Comparison of ENCODE assay signal across 10 cellular contexts in genomic region chr9:105475302-105475701, GRCh38. TPM values are rescaled to one million over a fixed set of nuclear protein-coding genes. Genes with fewer than 3 reads are reported as not detected.
A peak's percentile ranks its signal among the peaks of the same experiment; 100 is the strongest.
DNase-seq lines count a peak whose midpoint lies in the region; ATAC-seq, FAIRE-seq and TF ChIP-seq lines count a peak whose summit lies in the region.
"Had no signal": no experiment of that assay in that cellular context is flagged by ENCODE, and none has a peak within 500 bp of the region (broad histone marks: within the 10 kb centered on the region; RNA-seq: fewer than 3 reads in every experiment).

No MANE protein-coding gene starts in this region.

- BruUV-seq in GM12878 (replicated peaks; lab: Mats Ljungman, UMichigan) = no TSS peak

- no peak overlapping the region for H3K27ac Mint-ChIP-seq in T-helper 17 cell
- H3K27ac Mint-ChIP-seq in CD4-positive, alpha-beta memory T cell = no peak overlapping the region

- H3K4me1 Mint-ChIP-seq in T-helper 17 cell = no peaks in the 10 kb centered on the region
- no peaks in the 10 kb centered on the region for H3K4me1 Mint-ChIP-seq in CD4-positive, alpha-beta memory T cell

- ATAC-seq in GM12878 = peak; percentile 64
- no peak for ATAC-seq in T-helper 17 cell

- no peak overlapping the region for H2AFZ ChIP-seq in GM12878 (ENCODE audit: control insufficient read depth, low read depth, low read length)

- intact Hi-C loops in GM12878 (cut with micrococcal nuclease; ENCODE audit: unreplicated experiment) = no loop called here
- intact Hi-C loops in kidney (cut with DNase I) = no loop called here
- intact Hi-C loops in CD4-positive, alpha-beta memory T cell (cut with micrococcal nuclease) = no loop called here

- H3K9ac ChIP-seq in GM12878 (ENCODE audit: control insufficient read depth, insufficient read depth, low read length) (no peak overlapping the region), kidney (ENCODE audit: low read length in 2 of 2) (no peak overlapping the region)

- no peaks in the 10 kb centered on the region for H3K27me3 Mint-ChIP-seq in T-helper 17 cell
- no peaks in the 10 kb centered on the region for H3K27me3 Mint-ChIP-seq in CD4-positive, alpha-beta memory T cell

- H3K36me3 ChIP-seq in GM12878 (ENCODE audit: control insufficient read depth in 2 of 2, insufficient read depth in 2 of 2, low read length in 1 of 2) (peaks cover 0 to 4% of the 10 kb centered on the region in 2 experiments), kidney (ENCODE audit: control insufficient read depth in 1 of 2, insufficient read depth in 2 of 2, low read length in 2 of 2) (no peaks in the 10 kb centered on the region)
- no peaks in the 10 kb centered on the region for H3K36me3 ChIP-seq in CD4-positive, alpha-beta memory T cell (ENCODE audit: insufficient read depth, low read length)

- no peaks in the 10 kb centered on the region for H3K9me3 Mint-ChIP-seq in CD4-positive, alpha-beta memory T cell

- WGBS in GM12878 (ENCODE audit: insufficient coverage, insufficient replicate concordance, low lambda C conversion rate, missing lambda C conversion rate) = 95% methylated on average over 2 of the region's 2 CpGs

- H3K79me2 ChIP-seq in GM12878 (ENCODE audit: control insufficient read depth, insufficient read depth, low read length) = no peaks in the 10 kb centered on the region

- FAIRE-seq in GM12878 (lab: Jason Lieb, UNC) = no peak
- no peak for FAIRE-seq in kidney (lab: Jason Lieb, UNC)

- no peak; a peak in 1 of 6 replicates for TF ChIP-seq CTCF in GM12878 (IDR thresholded peaks at IDR 0.05 in 2 of 3, conservative IDR thresholded peaks at IDR 0.05 in 1 of 3; ENCODE audit: control insufficient read depth in 2 of 3, extremely low read depth in 1 of 3, insufficient read depth in 1 of 3, low read depth in 3 of 3, low read length in 3 of 3)
- no peak for TF ChIP-seq CTCF in kidney (IDR thresholded peaks at IDR 0.05; ENCODE audit: borderline replicate concordance, extremely low read depth, insufficient read depth)

- no peak overlapping the region for H3K4me3 Mint-ChIP-seq in T-helper 17 cell
- H3K4me3 Mint-ChIP-seq in CD4-positive, alpha-beta memory T cell = no peak overlapping the region

- H3K4me3 ChIP-seq in GM12878 = no peak overlapping the region
- H3K4me3 ChIP-seq in kidney (ENCODE audit: low read length in 2 of 2) = no peak overlapping the region
- H3K4me3 ChIP-seq in CD4-positive, alpha-beta memory T cell (ENCODE audit: low read length in 2 of 2) = no peak overlapping the region
- H3K4me3 ChIP-seq: ascending aorta had no signal

- no peak for TF ChIP-seq EP300 in GM12878 (IDR thresholded peaks at IDR 0.05; ENCODE audit: borderline replicate concordance in 1 of 2, control insufficient read depth in 1 of 2, low read depth in 2 of 2, low read length in 2 of 2)

- POLR2A ChIA-PET in GM12878 (lab: Charles Lee) = no interaction called here
- POLR2A ChIA-PET in CD4-positive, alpha-beta memory T cell (lab: Charles Lee; ENCODE audit: partially characterized antibody) = no interaction called here

- peaks cover 4% of the 10 kb centered on the region for H3K36me3 Mint-ChIP-seq in T-helper 17 cell (ENCODE audit: low read depth)
- peaks cover 0 to 4% of the 10 kb centered on the region in 2 donors for H3K36me3 Mint-ChIP-seq in CD4-positive, alpha-beta memory T cell

- H4K20me1 ChIP-seq in GM12878 (ENCODE audit: control insufficient read depth, insufficient read depth) = no peaks in the 10 kb centered on the region

- RAD21 ChIA-PET in GM12878 (lab: Charles Lee; ENCODE audit: unreplicated experiment) = interaction anchor here (1.9 kb wide), 1 partner anchor 28 kb away, joined by 3 read pairs; no protein-coding TSS in a partner anchor

- peak; percentile 20 for DNase-seq in COLO829 (ENCODE audit: low spot score)
- peak; percentile 7 for DNase-seq in KBM-7
- no peak for DNase-seq in GM12878 (ENCODE audit: low read depth, low spot score)
- peak; percentile 21 to 24 for DNase-seq in lung microvascular endothelial cell (ENCODE audit: low read depth in 2 of 2)
- DNase-seq in kidney = no peak
- DNase-seq in T-helper 17 cell = no peak
- no peak for DNase-seq in DMS153 (lab: John Stamatoyannopoulos, UW)
- no peak for DNase-seq in CD4-positive, alpha-beta memory T cell
- DNase-seq: retina had no signal

- TF ChIP-seq POLR2A in GM12878 (IDR thresholded peaks at IDR 0.05; ENCODE audit: low read depth, low read length) = no peak

- CTCF ChIA-PET in GM12878 (lab: Yijun Ruan, JAX) = interaction anchor here (0.7 to 3.5 kb wide), 11 partner anchors 7 to 638 kb away, joined by 3 to 17 read pairs (median 3); no protein-coding TSS in a partner anchor
- CTCF ChIA-PET in CD4-positive, alpha-beta memory T cell (lab: Charles Lee; ENCODE audit: partially characterized antibody) = no interaction called here

- H3K27ac ChIP-seq in GM12878 (ENCODE audit: control insufficient read depth, insufficient read depth) (no peak overlapping the region), kidney (ENCODE audit: low read depth in 2 of 2, low read length in 2 of 2) (no peak overlapping the region)
- H3K27ac ChIP-seq in CD4-positive, alpha-beta memory T cell (ENCODE audit: low read depth, low read length) = no peak overlapping the region
- H3K27ac ChIP-seq: ascending aorta had no signal

- in situ Hi-C loops in KBM-7 (cut with MboI; ENCODE audit: low pct_unique_long_range_greater_than_20kb, low sequenced_read_pairs) = no loop called here
- in situ Hi-C loops in GM12878 (cut with MboI) = no loop called here

- H3K4me2 ChIP-seq in GM12878 (ENCODE audit: control insufficient read depth, insufficient read depth) = no peak overlapping the region

- 0 out of 2 replicates have a peak, but pooled peaks have one; percentile 4 for TF ChIP-seq RAD21 in GM12878 (IDR thresholded peaks at IDR 0.05; ENCODE audit: insufficient read depth, low read depth, low read length)

- H3K9me3 ChIP-seq in GM12878 (replicated peaks; ENCODE audit: control insufficient read depth, insufficient read depth, low read length) (no peaks in the 10 kb centered on the region), kidney (ENCODE audit: control insufficient read depth in 1 of 2, low read length in 2 of 2) (no peaks in the 10 kb centered on the region), T-helper 17 cell (ENCODE audit: control insufficient read depth, low read length, poor library complexity, severe bottlenecking) (no peaks in the 10 kb centered on the region)
- H3K9me3 ChIP-seq in CD4-positive, alpha-beta memory T cell (ENCODE audit: control insufficient read depth in 1 of 2, low read length in 2 of 2) = no peaks in the 10 kb centered on the region
- H3K9me3 ChIP-seq: ascending aorta had no signal

- SMC1A ChIA-PET in GM12878 (lab: Charles Lee; ENCODE audit: uncharacterized antibody, unreplicated experiment) = interaction anchor here (0.6 to 2.1 kb wide), 4 partner anchors 24 to 76 kb away, joined by 3 to 11 read pairs (median 4); no protein-coding TSS in a partner anchor

- no peaks in the 10 kb centered on the region for H3K27me3 ChIP-seq in GM12878 (replicated peaks in 1 of 2; ENCODE audit: control insufficient read depth in 2 of 2, insufficient read depth in 2 of 2, low read length in 1 of 2)
- H3K27me3 ChIP-seq in CD4-positive, alpha-beta memory T cell (ENCODE audit: insufficient read depth, low read length) = no peaks in the 10 kb centered on the region
- H3K27me3 ChIP-seq: ascending aorta had no signal

- H3K4me1 ChIP-seq in GM12878 (ENCODE audit: control insufficient read depth, insufficient read depth, low read length) = peaks cover 8% of the 10 kb centered on the region; the same call in 1 of the 2 replicates
- no peaks in the 10 kb centered on the region for H3K4me1 ChIP-seq in kidney (ENCODE audit: control insufficient read depth in 1 of 2, insufficient read depth in 1 of 2, low read depth in 1 of 2, low read length in 2 of 2)
- H3K4me1 ChIP-seq in CD4-positive, alpha-beta memory T cell (ENCODE audit: insufficient read depth, low read length) = no peaks in the 10 kb centered on the region
- H3K4me1 ChIP-seq: ascending aorta had no signal

TF ChIP-seq in GM12878, 131 proteins besides CTCF, POLR2A, EP300 and RAD21 (continues in another document):
- TF ChIP-seq NKRF (conservative IDR thresholded peaks at IDR 0.05) (no peak), RUNX3 (IDR thresholded peaks at IDR 0.05; ENCODE audit: low read length) (no peak)

RNA-seq across cellular contexts. Expression of gene FSD1L, which starts 27.5 kb away (rescaled TPM):
- total RNA-seq in GM12878 (2013; cell fraction: nucleolus; rRNA removed) = 103 and 108 TPM in 2 replicates
- total RNA-seq in GM12878 (2014; rRNA removed) = 16.9 and 19.7 TPM in 2 replicates
- total RNA-seq in GM12878 (2014; rRNA removed; fragmentation: Illumina TruSeq; extraction: Trizol) = 23.0 and 24.6 TPM in 2 replicates
- 21.7 and 23.2 TPM in 2 replicates for total RNA-seq in GM12878 (2021)
- polyA plus RNA-seq in GM12878 (2011; ENCODE audit: low read depth) = 3.1 TPM
- 52.4 and 92.7 TPM in 2 replicates for polyA plus RNA-seq in GM12878 (2011; rRNA removed)
- polyA plus RNA-seq in GM12878 (2011; cell fraction: cytosol; rRNA removed) = 10.6 and 11.1 TPM in 2 replicates
- 25.5 and 29.8 TPM in 2 replicates for polyA plus RNA-seq in GM12878 (2011; cell fraction: nucleus; rRNA removed)
- polyA plus RNA-seq in GM12878 (2012) = 6.0 and 7.8 TPM in 2 replicates
- 18.6 and 23.5 TPM in 2 replicates for polyA plus RNA-seq in GM12878 (2014; fragmentation: Illumina TruSeq; extraction: Trizol)
- 10 to 100 TPM; 11.9 to 15.8 TPM for polyA plus RNA-seq in GM12878 (2014; fragmentation: Nextera tagmentation; extraction: Ambion mirVana)
- polyA plus RNA-seq in GM12878 (2014; rRNA removed) = 9.1 and 12.0 TPM in 2 replicates
- polyA plus RNA-seq in GM12878 (2016; fragmentation: Nextera tagmentation; extraction: Ambion mirVana) = 10 to 100 TPM; 15.0 to 17.0 TPM
- polyA minus RNA-seq in GM12878 (2011; rRNA and poly(A)+ RNA removed) = 28.5 and 48.1 TPM in 2 replicates
- 14.8 and 20.1 TPM in 2 replicates for polyA minus RNA-seq in GM12878 (2011; cell fraction: cytosol; rRNA and poly(A)+ RNA removed)
- polyA minus RNA-seq in GM12878 (2011; cell fraction: nucleus; rRNA and poly(A)+ RNA removed) = 27.8 and 47.0 TPM in 2 replicates
- total RNA-seq in lung microvascular endothelial cell = 1.2 and 1.3 TPM in 2 replicates
- total RNA-seq in kidney = 13.2 TPM
- 1.4 TPM for polyA plus RNA-seq in kidney (ENCODE audit: insufficient read depth, low read depth, low replicate concordance)
- total RNA-seq in T-helper 17 cell = 1 to 10 TPM; 3.2 TPM
- 1 to 10 TPM; 1.6 TPM for total RNA-seq in CD4-positive, alpha-beta memory T cell
- polyA plus RNA-seq in CD4-positive, alpha-beta memory T cell = 1 to 10 TPM; 1.2 to 2.0 TPM

Comparison
In these comparisons a context has a peak if more than half of its experiments do, and no peak if none do; other contexts are left out.
1. DNase-seq: peak in COLO829 (single experiment), KBM-7 (single experiment) and lung microvascular endothelial cell (2 of 2); none in GM12878 (single experiment), kidney (single experiment), T-helper 17 cell (0 of 3), DMS153 (single experiment) and CD4-positive, alpha-beta memory T cell (0 of 5).